ENCODE assay signal across 1 cellular context in genomic region chr20:47468290-47469050, GRCh38.
TF ChIP-seq lines count a peak whose summit lies in the region.

No MANE protein-coding gene starts in this region.

TF ChIP-seq in GM12878, 131 proteins besides CTCF, POLR2A, EP300 and RAD21 (continued from another document and continues in another):
- TF ChIP-seq BCL3 (IDR thresholded peaks at IDR 0.05; ENCODE audit: borderline replicate concordance, insufficient read depth, low read depth, low read length, poor library complexity, severe bottlenecking): peak; percentile 56
- no peak for TF ChIP-seq BACH1 (IDR thresholded peaks at IDR 0.05; ENCODE audit: borderline replicate concordance)
- no peak for TF ChIP-seq ATF3 (IDR thresholded peaks at IDR 0.05; ENCODE audit: borderline replicate concordance, extremely low read depth, low read depth, low read length)
- TF ChIP-seq SMARCA5 (IDR thresholded peaks at IDR 0.05): peak; percentile 63; the same call in 1 of the 2 replicates
- no peak for TF ChIP-seq NR2C1 (IDR thresholded peaks at IDR 0.05)
- TF ChIP-seq EED (IDR thresholded peaks at IDR 0.05; ENCODE audit: low read depth): peak; percentile 85
- no peak for TF ChIP-seq SUPT20H (IDR thresholded peaks at IDR 0.05; ENCODE audit: borderline replicate concordance, control insufficient read depth, low read depth, low read length)
- TF ChIP-seq JUND (IDR thresholded peaks at IDR 0.05; ENCODE audit: low read depth, low read length): no peak
- TF ChIP-seq RUNX3 (IDR thresholded peaks at IDR 0.05; ENCODE audit: low read length): peak; percentile 90
- 0 out of 2 replicates have a peak, but pooled peaks have one; percentile 40 for TF ChIP-seq TARDBP (IDR thresholded peaks at IDR 0.05; ENCODE audit: borderline replicate concordance)
- TF ChIP-seq CBX5 (IDR thresholded peaks at IDR 0.05; ENCODE audit: low read depth): peak; percentile 57; the same call in 1 of the 2 replicates
- TF ChIP-seq, protein P1, sequence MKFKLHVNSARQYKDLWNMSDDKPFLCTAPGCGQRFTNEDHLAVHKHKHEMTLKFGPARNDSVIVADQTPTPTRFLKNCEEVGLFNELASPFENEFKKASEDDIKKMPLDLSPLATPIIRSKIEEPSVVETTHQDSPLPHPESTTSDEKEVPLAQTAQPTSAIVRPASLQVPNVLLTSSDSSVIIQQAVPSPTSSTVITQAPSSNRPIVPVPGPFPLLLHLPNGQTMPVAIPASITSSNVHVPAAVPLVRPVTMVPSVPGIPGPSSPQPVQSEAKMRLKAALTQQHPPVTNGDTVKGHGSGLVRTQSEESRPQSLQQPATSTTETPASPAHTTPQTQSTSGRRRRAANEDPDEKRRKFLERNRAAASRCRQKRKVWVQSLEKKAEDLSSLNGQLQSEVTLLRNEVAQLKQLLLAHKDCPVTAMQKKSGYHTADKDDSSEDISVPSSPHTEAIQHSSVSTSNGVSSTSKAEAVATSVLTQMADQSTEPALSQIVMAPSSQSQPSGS (IDR thresholded peaks at IDR 0.05; ENCODE audit: low read length): peak; percentile 82
- peak; percentile 57; the same call in 1 of the 2 replicates for TF ChIP-seq NBN (IDR thresholded peaks at IDR 0.05)
- peak; percentile 62 for TF ChIP-seq ATF7 (IDR thresholded peaks at IDR 0.05; ENCODE audit: low read depth)
- TF ChIP-seq TAF1 (IDR thresholded peaks at IDR 0.05; ENCODE audit: borderline replicate concordance, low read depth, low read length): peak; percentile 13; the same call in 1 of the 2 replicates
- TF ChIP-seq ASH2L (IDR thresholded peaks at IDR 0.05; ENCODE audit: borderline replicate concordance, low read depth): no peak
- peak; percentile 79 for TF ChIP-seq PBX3 (IDR thresholded peaks at IDR 0.05; ENCODE audit: insufficient replicate concordance, low read depth, low read length)
- no peak for TF ChIP-seq ZNF274 (IDR thresholded peaks at IDR 0.05; ENCODE audit: insufficient read depth, insufficient read length)
- no peak for TF ChIP-seq RELA (IDR thresholded peaks at IDR 0.05; ENCODE audit: borderline replicate concordance, partially characterized antibody)
- TF ChIP-seq, protein P2, sequence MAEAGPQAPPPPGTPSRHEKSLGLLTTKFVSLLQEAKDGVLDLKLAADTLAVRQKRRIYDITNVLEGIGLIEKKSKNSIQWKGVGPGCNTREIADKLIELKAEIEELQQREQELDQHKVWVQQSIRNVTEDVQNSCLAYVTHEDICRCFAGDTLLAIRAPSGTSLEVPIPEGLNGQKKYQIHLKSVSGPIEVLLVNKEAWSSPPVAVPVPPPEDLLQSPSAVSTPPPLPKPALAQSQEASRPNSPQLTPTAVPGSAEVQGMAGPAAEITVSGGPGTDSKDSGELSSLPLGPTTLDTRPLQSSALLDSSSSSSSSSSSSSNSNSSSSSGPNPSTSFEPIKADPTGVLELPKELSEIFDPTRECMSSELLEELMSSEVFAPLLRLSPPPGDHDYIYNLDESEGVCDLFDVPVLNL (IDR thresholded peaks at IDR 0.05; ENCODE audit: low read depth, low read length): no peak
- 0 out of 2 replicates have a peak, but pooled peaks have one; percentile 20 for TF ChIP-seq BCL11A (IDR thresholded peaks at IDR 0.05; ENCODE audit: low read depth, low read length)
- no peak for TF ChIP-seq SRF (IDR thresholded peaks at IDR 0.05; ENCODE audit: low read depth in 2 of 2, low read length in 2 of 2)
- no peak for TF ChIP-seq POLR2AphosphoS5 (IDR thresholded peaks at IDR 0.05; ENCODE audit: low read length)
- peak; percentile 77 for TF ChIP-seq MEF2B (IDR thresholded peaks at IDR 0.05; ENCODE audit: partially characterized antibody, poor library complexity, severe bottlenecking)
- no peak; the same call in 1 of the 2 replicates for TF ChIP-seq NFXL1 (IDR thresholded peaks at IDR 0.05; ENCODE audit: borderline replicate concordance)
- peak; percentile 76; the same call in 1 of the 2 replicates for TF ChIP-seq MTA3 (IDR thresholded peaks at IDR 0.05; ENCODE audit: borderline replicate concordance, low read length)
- TF ChIP-seq YBX1 (IDR thresholded peaks at IDR 0.05): no peak
- no peak for TF ChIP-seq SMAD5 (IDR thresholded peaks at IDR 0.05; ENCODE audit: low read depth)
- TF ChIP-seq, protein P3, sequence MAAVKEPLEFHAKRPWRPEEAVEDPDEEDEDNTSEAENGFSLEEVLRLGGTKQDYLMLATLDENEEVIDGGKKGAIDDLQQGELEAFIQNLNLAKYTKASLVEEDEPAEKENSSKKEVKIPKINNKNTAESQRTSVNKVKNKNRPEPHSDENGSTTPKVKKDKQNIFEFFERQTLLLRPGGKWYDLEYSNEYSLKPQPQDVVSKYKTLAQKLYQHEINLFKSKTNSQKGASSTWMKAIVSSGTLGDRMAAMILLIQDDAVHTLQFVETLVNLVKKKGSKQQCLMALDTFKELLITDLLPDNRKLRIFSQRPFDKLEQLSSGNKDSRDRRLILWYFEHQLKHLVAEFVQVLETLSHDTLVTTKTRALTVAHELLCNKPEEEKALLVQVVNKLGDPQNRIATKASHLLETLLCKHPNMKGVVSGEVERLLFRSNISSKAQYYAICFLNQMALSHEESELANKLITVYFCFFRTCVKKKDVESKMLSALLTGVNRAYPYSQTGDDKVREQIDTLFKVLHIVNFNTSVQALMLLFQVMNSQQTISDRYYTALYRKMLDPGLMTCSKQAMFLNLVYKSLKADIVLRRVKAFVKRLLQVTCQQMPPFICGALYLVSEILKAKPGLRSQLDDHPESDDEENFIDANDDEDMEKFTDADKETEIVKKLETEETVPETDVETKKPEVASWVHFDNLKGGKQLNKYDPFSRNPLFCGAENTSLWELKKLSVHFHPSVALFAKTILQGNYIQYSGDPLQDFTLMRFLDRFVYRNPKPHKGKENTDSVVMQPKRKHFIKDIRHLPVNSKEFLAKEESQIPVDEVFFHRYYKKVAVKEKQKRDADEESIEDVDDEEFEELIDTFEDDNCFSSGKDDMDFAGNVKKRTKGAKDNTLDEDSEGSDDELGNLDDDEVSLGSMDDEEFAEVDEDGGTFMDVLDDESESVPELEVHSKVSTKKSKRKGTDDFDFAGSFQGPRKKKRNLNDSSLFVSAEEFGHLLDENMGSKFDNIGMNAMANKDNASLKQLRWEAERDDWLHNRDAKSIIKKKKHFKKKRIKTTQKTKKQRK (IDR thresholded peaks at IDR 0.05; ENCODE audit: low read depth, low read length): no peak
- peak; percentile 50 for TF ChIP-seq CHD2 (IDR thresholded peaks at IDR 0.05; ENCODE audit: borderline replicate concordance, low read depth, low read length)
- peak; percentile 59; the same call in 1 of the 2 replicates for TF ChIP-seq CREB1 (IDR thresholded peaks at IDR 0.05; ENCODE audit: low read depth)
- TF ChIP-seq CHD1 (IDR thresholded peaks at IDR 0.05; ENCODE audit: low read depth, low read length): peak; percentile 78; the same call in 1 of the 2 replicates
- TF ChIP-seq, protein P4, sequence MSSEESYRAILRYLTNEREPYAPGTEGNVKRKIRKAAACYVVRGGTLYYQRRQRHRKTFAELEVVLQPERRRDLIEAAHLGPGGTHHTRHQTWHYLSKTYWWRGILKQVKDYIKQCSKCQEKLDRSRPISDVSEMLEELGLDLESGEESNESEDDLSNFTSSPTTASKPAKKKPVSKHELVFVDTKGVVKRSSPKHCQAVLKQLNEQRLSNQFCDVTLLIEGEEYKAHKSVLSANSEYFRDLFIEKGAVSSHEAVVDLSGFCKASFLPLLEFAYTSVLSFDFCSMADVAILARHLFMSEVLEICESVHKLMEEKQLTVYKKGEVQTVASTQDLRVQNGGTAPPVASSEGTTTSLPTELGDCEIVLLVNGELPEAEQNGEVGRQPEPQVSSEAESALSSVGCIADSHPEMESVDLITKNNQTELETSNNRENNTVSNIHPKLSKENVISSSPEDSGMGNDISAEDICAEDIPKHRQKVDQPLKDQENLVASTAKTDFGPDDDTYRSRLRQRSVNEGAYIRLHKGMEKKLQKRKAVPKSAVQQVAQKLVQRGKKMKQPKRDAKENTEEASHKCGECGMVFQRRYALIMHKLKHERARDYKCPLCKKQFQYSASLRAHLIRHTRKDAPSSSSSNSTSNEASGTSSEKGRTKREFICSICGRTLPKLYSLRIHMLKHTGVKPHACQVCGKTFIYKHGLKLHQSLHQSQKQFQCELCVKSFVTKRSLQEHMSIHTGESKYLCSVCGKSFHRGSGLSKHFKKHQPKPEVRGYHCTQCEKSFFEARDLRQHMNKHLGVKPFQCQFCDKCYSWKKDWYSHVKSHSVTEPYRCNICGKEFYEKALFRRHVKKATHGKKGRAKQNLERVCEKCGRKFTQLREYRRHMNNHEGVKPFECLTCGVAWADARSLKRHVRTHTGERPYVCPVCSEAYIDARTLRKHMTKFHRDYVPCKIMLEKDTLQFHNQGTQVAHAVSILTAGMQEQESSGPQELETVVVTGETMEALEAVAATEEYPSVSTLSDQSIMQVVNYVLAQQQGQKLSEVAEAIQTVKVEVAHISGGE (CRISPR knock-in tag; IDR thresholded peaks at IDR 0.05): no peak
- TF ChIP-seq, protein P5, sequence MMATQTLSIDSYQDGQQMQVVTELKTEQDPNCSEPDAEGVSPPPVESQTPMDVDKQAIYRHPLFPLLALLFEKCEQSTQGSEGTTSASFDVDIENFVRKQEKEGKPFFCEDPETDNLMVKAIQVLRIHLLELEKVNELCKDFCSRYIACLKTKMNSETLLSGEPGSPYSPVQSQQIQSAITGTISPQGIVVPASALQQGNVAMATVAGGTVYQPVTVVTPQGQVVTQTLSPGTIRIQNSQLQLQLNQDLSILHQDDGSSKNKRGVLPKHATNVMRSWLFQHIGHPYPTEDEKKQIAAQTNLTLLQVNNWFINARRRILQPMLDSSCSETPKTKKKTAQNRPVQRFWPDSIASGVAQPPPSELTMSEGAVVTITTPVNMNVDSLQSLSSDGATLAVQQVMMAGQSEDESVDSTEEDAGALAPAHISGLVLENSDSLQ (IDR thresholded peaks at IDR 0.05): peak; percentile 89
- peak; percentile 52 to 70; a peak in 2 of 4 replicates for TF ChIP-seq BHLHE40 (IDR thresholded peaks at IDR 0.05; ENCODE audit: borderline replicate concordance in 1 of 2, low read depth in 2 of 2, low read length in 1 of 2)
- TF ChIP-seq, protein P6, sequence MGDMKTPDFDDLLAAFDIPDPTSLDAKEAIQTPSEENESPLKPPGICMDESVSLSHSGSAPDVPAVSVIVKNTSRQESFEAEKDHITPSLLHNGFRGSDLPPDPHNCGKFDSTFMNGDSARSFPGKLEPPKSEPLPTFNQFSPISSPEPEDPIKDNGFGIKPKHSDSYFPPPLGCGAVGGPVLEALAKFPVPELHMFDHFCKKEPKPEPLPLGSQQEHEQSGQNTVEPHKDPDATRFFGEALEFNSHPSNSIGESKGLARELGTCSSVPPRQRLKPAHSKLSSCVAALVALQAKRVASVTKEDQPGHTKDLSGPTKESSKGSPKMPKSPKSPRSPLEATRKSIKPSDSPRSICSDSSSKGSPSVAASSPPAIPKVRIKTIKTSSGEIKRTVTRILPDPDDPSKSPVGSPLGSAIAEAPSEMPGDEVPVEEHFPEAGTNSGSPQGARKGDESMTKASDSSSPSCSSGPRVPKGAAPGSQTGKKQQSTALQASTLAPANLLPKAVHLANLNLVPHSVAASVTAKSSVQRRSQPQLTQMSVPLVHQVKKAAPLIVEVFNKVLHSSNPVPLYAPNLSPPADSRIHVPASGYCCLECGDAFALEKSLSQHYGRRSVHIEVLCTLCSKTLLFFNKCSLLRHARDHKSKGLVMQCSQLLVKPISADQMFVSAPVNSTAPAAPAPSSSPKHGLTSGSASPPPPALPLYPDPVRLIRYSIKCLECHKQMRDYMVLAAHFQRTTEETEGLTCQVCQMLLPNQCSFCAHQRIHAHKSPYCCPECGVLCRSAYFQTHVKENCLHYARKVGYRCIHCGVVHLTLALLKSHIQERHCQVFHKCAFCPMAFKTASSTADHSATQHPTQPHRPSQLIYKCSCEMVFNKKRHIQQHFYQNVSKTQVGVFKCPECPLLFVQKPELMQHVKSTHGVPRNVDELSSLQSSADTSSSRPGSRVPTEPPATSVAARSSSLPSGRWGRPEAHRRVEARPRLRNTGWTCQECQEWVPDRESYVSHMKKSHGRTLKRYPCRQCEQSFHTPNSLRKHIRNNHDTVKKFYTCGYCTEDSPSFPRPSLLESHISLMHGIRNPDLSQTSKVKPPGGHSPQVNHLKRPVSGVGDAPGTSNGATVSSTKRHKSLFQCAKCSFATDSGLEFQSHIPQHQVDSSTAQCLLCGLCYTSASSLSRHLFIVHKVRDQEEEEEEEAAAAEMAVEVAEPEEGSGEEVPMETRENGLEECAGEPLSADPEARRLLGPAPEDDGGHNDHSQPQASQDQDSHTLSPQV (IDR thresholded peaks at IDR 0.05): peak; percentile 56; the same call in 1 of the 2 replicates
- TF ChIP-seq SREBF1 (IDR thresholded peaks at IDR 0.05; ENCODE audit: low read length): no peak
- peak; percentile 91 for TF ChIP-seq TCF7 (IDR thresholded peaks at IDR 0.05; ENCODE audit: borderline replicate concordance)
- TF ChIP-seq BMI1 (IDR thresholded peaks at IDR 0.05; ENCODE audit: borderline replicate concordance): peak; percentile 64; the same call in 1 of the 2 replicates
